Comparison of ENCODE assay signal across 18 cellular contexts in the genomic region with DNA sequence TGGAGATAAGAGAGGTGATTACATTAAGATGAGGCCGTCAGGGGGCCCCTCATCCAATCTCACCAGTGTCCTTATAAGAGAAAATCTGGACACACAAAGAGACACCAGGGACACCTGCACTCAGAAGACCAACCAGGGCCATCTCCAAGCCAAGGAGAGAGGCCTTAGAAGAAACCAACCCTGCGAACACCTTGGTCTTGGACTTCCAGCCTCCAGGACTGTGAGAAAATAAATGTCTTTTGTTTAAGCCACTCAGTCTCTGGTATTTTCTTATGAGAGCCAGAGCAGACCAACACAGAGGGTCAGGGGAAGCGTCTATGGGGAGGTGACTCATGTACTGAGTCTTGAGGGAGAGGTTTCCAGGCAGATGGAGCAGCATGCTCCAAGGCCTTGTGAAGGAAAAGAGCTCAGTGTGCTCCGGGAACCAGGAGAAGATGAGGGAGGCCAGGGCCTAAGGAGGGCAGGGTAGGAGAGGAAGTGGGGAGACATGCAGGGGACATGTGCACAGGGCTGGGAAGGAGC. TPM values are rescaled to one million over a fixed set of nuclear protein-coding genes. Genes with fewer than 3 reads are reported as not detected.
DNase-seq lines count a peak whose midpoint lies in the region; ATAC-seq and TF ChIP-seq lines count a peak whose summit lies in the region.
"Had no signal": no experiment of that assay in that cellular context is flagged by ENCODE, and none has a peak within 500 bp of the region (broad histone marks: within the 10 kb centered on the region; RNA-seq: fewer than 3 reads in every experiment).

No MANE protein-coding gene starts in this region.

- TF ChIP-seq CTCF in natural killer cell (IDR thresholded peaks at IDR 0.05) (no peak), type B pancreatic cell (conservative IDR thresholded peaks at IDR 0.05) (no peak)

- no peak for DNase-seq in natural killer cell treated with Interleukin-12 subunit alpha and Interleukin-12 subunit beta and Interleukin-15 and Interleukin-18, amount 100 ng/mL, for 72 hours (ENCODE audit: low spot score)
- DNase-seq in natural killer cell (no peak), kidney tubule cell (ENCODE audit: low spot score) (peak; percentile 30), type B pancreatic cell (ENCODE audit: extremely low spot score, unreplicated experiment) (no peak), NCI-H146 treated with DMSO at 0.1 percent for 48 hours (lab: John Stamatoyannopoulos, UW; ENCODE audit: unreplicated experiment) (no peak), DMS 273 treated with DMSO at 0.1 percent for 48 hours (lab: John Stamatoyannopoulos, UW) (no peak), cerebellar cortex (ENCODE audit: low spot score) (no peak)
- no peak for DNase-seq in activated naive CD8-positive, alpha-beta T cell treated with anti-CD3 and anti-CD28 coated beads, Interleukin-2, amount 10 ng/mL, durations not matched to agents 7 days and 5 days
- DNase-seq: AML-193, aorta, DMS79 treated with DMSO at 0.1 percent for 48 hours, NCI-H1436, NCI-H446 treated with DMSO at 0.1 percent for 48 hours, WERI-Rb-1 had no signal

- peak overlapping the region; percentile 63 to 81 for H3K27ac Mint-ChIP-seq in natural killer cell treated with Interleukin-12 subunit alpha and Interleukin-12 subunit beta and Interleukin-15 and Interleukin-18, amount 100 ng/mL, for 72 hours
- H3K27ac Mint-ChIP-seq in natural killer cell (peak overlapping the region in 1 of 2 donors; percentile 43), type B pancreatic cell (peak overlapping the region; percentile 44)
- H3K27ac Mint-ChIP-seq in activated naive CD8-positive, alpha-beta T cell treated with anti-CD3 and anti-CD28 coated beads, Interleukin-2, amount 10 ng/mL, durations not matched to agents 7 days and 5 days: peak overlapping the region; percentile 78
- H3K27ac Mint-ChIP-seq: memory B cell had no signal

- H3K36me3 Mint-ChIP-seq in natural killer cell treated with Interleukin-12 subunit alpha and Interleukin-12 subunit beta and Interleukin-15 and Interleukin-18, amount 100 ng/mL, for 72 hours: peaks cover 18% of the 10 kb centered on the region
- H3K36me3 Mint-ChIP-seq in natural killer cell (peaks cover 19% of the 10 kb centered on the region), type B pancreatic cell (peaks cover 59% of the 10 kb centered on the region)
- H3K36me3 Mint-ChIP-seq in activated naive CD8-positive, alpha-beta T cell treated with anti-CD3 and anti-CD28 coated beads, Interleukin-2, amount 10 ng/mL, durations not matched to agents 7 days and 5 days: peaks cover 52% of the 10 kb centered on the region

- H3K4me3 Mint-ChIP-seq in natural killer cell treated with Interleukin-12 subunit alpha and Interleukin-12 subunit beta and Interleukin-15 and Interleukin-18, amount 100 ng/mL, for 72 hours: peak overlapping the region; percentile 16
- H3K4me3 Mint-ChIP-seq in natural killer cell (no peak overlapping the region), type B pancreatic cell (peak overlapping the region; percentile 62)
- no peak overlapping the region for H3K4me3 Mint-ChIP-seq in activated naive CD8-positive, alpha-beta T cell treated with anti-CD3 and anti-CD28 coated beads, Interleukin-2, amount 10 ng/mL, durations not matched to agents 7 days and 5 days
- H3K4me3 Mint-ChIP-seq: memory B cell had no signal

- no peaks in the 10 kb centered on the region for H3K9me3 Mint-ChIP-seq in natural killer cell treated with Interleukin-12 subunit alpha and Interleukin-12 subunit beta and Interleukin-15 and Interleukin-18, amount 100 ng/mL, for 72 hours
- H3K9me3 Mint-ChIP-seq in natural killer cell (no peaks in the 10 kb centered on the region), type B pancreatic cell (peaks cover 8% of the 10 kb centered on the region)
- H3K9me3 Mint-ChIP-seq in activated naive CD8-positive, alpha-beta T cell treated with anti-CD3 and anti-CD28 coated beads, Interleukin-2, amount 10 ng/mL, durations not matched to agents 7 days and 5 days: no peaks in the 10 kb centered on the region
- H3K9me3 Mint-ChIP-seq: memory B cell had no signal

- H3K4me1 Mint-ChIP-seq in natural killer cell treated with Interleukin-12 subunit alpha and Interleukin-12 subunit beta and Interleukin-15 and Interleukin-18, amount 100 ng/mL, for 72 hours (ENCODE audit: low read depth in 2 of 2): peaks cover 50 to 59% of the 10 kb centered on the region in 2 donors
- H3K4me1 Mint-ChIP-seq in natural killer cell: peaks cover 51 to 75% of the 10 kb centered on the region in 2 donors
- H3K4me1 Mint-ChIP-seq in activated naive CD8-positive, alpha-beta T cell treated with anti-CD3 and anti-CD28 coated beads, Interleukin-2, amount 10 ng/mL, durations not matched to agents 7 days and 5 days: peaks cover 35% of the 10 kb centered on the region
- H3K4me1 Mint-ChIP-seq in type B pancreatic cell (ENCODE audit: unreplicated experiment): peaks cover 21% of the 10 kb centered on the region

- H3K27me3 Mint-ChIP-seq in natural killer cell treated with Interleukin-12 subunit alpha and Interleukin-12 subunit beta and Interleukin-15 and Interleukin-18, amount 100 ng/mL, for 72 hours: no peaks in the 10 kb centered on the region
- H3K27me3 Mint-ChIP-seq in natural killer cell (ENCODE audit: low read depth in 2 of 2): no peaks in the 10 kb centered on the region
- H3K27me3 Mint-ChIP-seq in activated naive CD8-positive, alpha-beta T cell treated with anti-CD3 and anti-CD28 coated beads, Interleukin-2, amount 10 ng/mL, durations not matched to agents 7 days and 5 days: no peaks in the 10 kb centered on the region
- H3K27me3 Mint-ChIP-seq in type B pancreatic cell: no peaks in the 10 kb centered on the region
- H3K27me3 Mint-ChIP-seq: memory B cell had no signal

- intact Hi-C loops in natural killer cell (cut with micrococcal nuclease): no loop called here

- ATAC-seq in natural killer cell treated with Interleukin-12 subunit alpha and Interleukin-12 subunit beta and Interleukin-15 and Interleukin-18, amount 100 ng/mL, for 72 hours: no peak
- ATAC-seq in natural killer cell: no peak
- ATAC-seq in activated naive CD8-positive, alpha-beta T cell treated with anti-CD3 and anti-CD28 coated beads, Interleukin-2, amount 10 ng/mL, durations not matched to agents 7 days and 5 days (ENCODE audit: low read depth): no peak
- ATAC-seq: pancreas had no signal

- POLR2A ChIA-PET in activated naive CD8-positive, alpha-beta T cell treated with anti-CD3 and anti-CD28 coated beads, Interleukin-2, amount 10 ng/mL, durations not matched to agents 7 days and 5 days (lab: Charles Lee): no interaction called here

RNA-seq across cellular contexts. Expression of a gene that starts 5.4 kb away (rescaled TPM):
- total RNA-seq in natural killer cell treated with Interleukin-12 subunit alpha and Interleukin-12 subunit beta and Interleukin-15 and Interleukin-18, amount 100 ng/mL, for 72 hours: 100 to 1,000 TPM; 133 to 191 TPM
- total RNA-seq in natural killer cell (100 to 1,000 TPM; 111 to 134 (median 131) TPM), type B pancreatic cell (ENCODE audit: low replicate concordance) (52.7 and 76.2 TPM in 2 replicates)
- total RNA-seq in activated naive CD8-positive, alpha-beta T cell treated with anti-CD3 and anti-CD28 coated beads, Interleukin-2, amount 10 ng/mL, durations not matched to agents 7 days and 5 days: 100 to 1,000 TPM; 158 to 165 TPM

RNA-seq across cellular contexts. Expression of a gene that starts 22.9 kb away (rescaled TPM):
- total RNA-seq in natural killer cell treated with Interleukin-12 subunit alpha and Interleukin-12 subunit beta and Interleukin-15 and Interleukin-18, amount 100 ng/mL, for 72 hours: 100 to 1,000 TPM; 314 to 481 TPM
- total RNA-seq in natural killer cell (10 to 100 TPM; 77.6 to 98.4 (median 88.4) TPM), type B pancreatic cell (ENCODE audit: low replicate concordance) (174 and 245 TPM in 2 replicates)
- 100 to 1,000 TPM; 183 to 198 TPM for total RNA-seq in activated naive CD8-positive, alpha-beta T cell treated with anti-CD3 and anti-CD28 coated beads, Interleukin-2, amount 10 ng/mL, durations not matched to agents 7 days and 5 days

RNA-seq across cellular contexts. Expression of a gene that starts 40.0 kb away (rescaled TPM):
- total RNA-seq in natural killer cell treated with Interleukin-12 subunit alpha and Interleukin-12 subunit beta and Interleukin-15 and Interleukin-18, amount 100 ng/mL, for 72 hours: not detected
- total RNA-seq in natural killer cell (not detected), type B pancreatic cell (ENCODE audit: low replicate concordance) (not detected in 2 replicates)
- not detected for total RNA-seq in activated naive CD8-positive, alpha-beta T cell treated with anti-CD3 and anti-CD28 coated beads, Interleukin-2, amount 10 ng/mL, durations not matched to agents 7 days and 5 days
- total RNA-seq: aorta, OCI-LY7, pancreas, thoracic aorta had no signal

Comparison
In these comparisons a context has a peak if more than half of its experiments do, and no peak if none do; other contexts are left out.
1. H3K4me3 Mint-ChIP-seq: peak in natural killer cell treated with Interleukin-12 subunit alpha and Interleukin-12 subunit beta and Interleukin-15 and Interleukin-18, amount 100 ng/mL, for 72 hours (single experiment) and type B pancreatic cell (single experiment); none in natural killer cell (single experiment) and activated naive CD8-positive, alpha-beta T cell treated with anti-CD3 and anti-CD28 coated beads, Interleukin-2, amount 10 ng/mL, durations not matched to agents 7 days and 5 days (single experiment).